In the genomic region with DNA sequence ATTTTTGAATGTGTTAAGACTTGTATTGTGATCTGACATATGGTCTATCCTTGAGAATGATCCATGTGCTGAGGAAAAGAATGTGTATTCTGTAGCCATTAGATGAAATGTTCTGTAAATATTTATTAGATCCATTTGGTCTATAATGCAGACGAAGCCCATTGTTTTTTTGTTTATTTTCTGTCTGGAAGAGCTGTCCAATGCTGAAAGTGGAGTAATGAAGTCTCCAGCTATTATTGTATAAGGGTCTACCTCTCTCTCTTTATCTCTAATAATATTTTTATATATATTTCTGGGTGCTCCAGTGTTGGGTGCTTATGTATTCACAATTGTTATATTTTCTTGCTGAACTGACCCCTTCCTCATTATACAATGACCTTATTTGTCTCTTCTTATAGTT, we compare ENCODE assay signal across 25 cellular contexts.
DNase-seq lines count a peak whose midpoint lies in the region; ATAC-seq, FAIRE-seq and TF ChIP-seq lines count a peak whose summit lies in the region.
"Had no signal": no experiment of that assay in that cellular context is flagged by ENCODE, and none has a peak within 500 bp of the region (broad histone marks: within the 10 kb centered on the region; RNA-seq: fewer than 3 reads in every experiment).

No MANE protein-coding gene starts in this region.

- no peak overlapping the region for H3K4me2 ChIP-seq in A549
- H3K4me2 ChIP-seq: BLaER1 had no signal

- no peak overlapping the region for H3K27ac ChIP-seq in A549
- H3K27ac ChIP-seq: 22Rv1, BLaER1 had no signal

- no peak for TF ChIP-seq POLR2A in A549 (IDR thresholded peaks at IDR 0.05; ENCODE audit: low read length)

- TF ChIP-seq RAD21 in A549 (conservative IDR thresholded peaks at IDR 0.05 in 1 of 2, IDR thresholded peaks at IDR 0.05 in 1 of 2) (no peak), Ishikawa (IDR thresholded peaks at IDR 0.05; ENCODE audit: low read depth) (no peak)

- DNase-seq in A549 (ENCODE audit: low read depth in 1 of 2, low spot score in 1 of 2) (no peak), NCI-H748 treated with DMSO at 0.1 percent for 48 hours (lab: John Stamatoyannopoulos, UW) (peak; percentile 50), epidermal melanocyte (ENCODE audit: insufficient read length, low spot score) (no peak), SW 1271 (lab: John Stamatoyannopoulos, UW) (no peak)
- DNase-seq in effector CD4-positive, alpha-beta T cell: no peak
- DNase-seq: ACHN; BE2C; C1 segment of cervical spinal cord; CD4-positive, alpha-beta memory T cell; CD4-positive, CD25-positive, alpha-beta regulatory T cell; CD8-positive, alpha-beta memory T cell; COR-L47; DMS 273 treated with DMSO at 0.1 percent for 48 hours; DMS153; DMS53; DMS79; DND-41; EL; GDM1 had no signal

- no peak for ATAC-seq in A549
- ATAC-seq: GM12878 had no signal

- WGBS in A549 (ENCODE audit: missing lambda C conversion rate): 14% methylated on average over 1 of the region's 1 CpG

- no peak for TF ChIP-seq CTCF in A549 (IDR thresholded peaks at IDR 0.05)

- H3K4me3 ChIP-seq in A549: no peak overlapping the region
- H3K4me3 ChIP-seq: BLaER1, GM12878 had no signal

- POLR2A ChIA-PET in A549 (lab: Yijun Ruan, JAX): no interaction called here

- no peak for TF ChIP-seq EP300 in A549 (IDR thresholded peaks at IDR 0.05)
- no peak for TF ChIP-seq EP300 in Ishikawa (IDR thresholded peaks at IDR 0.05; ENCODE audit: borderline replicate concordance)

- no peaks in the 10 kb centered on the region for H3K4me1 ChIP-seq in A549
- H3K4me1 ChIP-seq: BE2C, BLaER1 had no signal

- H3K9me3 ChIP-seq in A549: peaks cover 13% of the 10 kb centered on the region
- H3K9me3 ChIP-seq: BE2C had no signal

- CTCF ChIA-PET in A549 (lab: Yijun Ruan, JAX): no interaction called here

- FAIRE-seq in A549 (lab: Jason Lieb, UNC): no peak
- FAIRE-seq: GM12892, GM18507 had no signal

TF ChIP-seq in A549, 52 proteins besides CTCF, POLR2A, EP300 and RAD21:
- TF ChIP-seq, protein P1, sequence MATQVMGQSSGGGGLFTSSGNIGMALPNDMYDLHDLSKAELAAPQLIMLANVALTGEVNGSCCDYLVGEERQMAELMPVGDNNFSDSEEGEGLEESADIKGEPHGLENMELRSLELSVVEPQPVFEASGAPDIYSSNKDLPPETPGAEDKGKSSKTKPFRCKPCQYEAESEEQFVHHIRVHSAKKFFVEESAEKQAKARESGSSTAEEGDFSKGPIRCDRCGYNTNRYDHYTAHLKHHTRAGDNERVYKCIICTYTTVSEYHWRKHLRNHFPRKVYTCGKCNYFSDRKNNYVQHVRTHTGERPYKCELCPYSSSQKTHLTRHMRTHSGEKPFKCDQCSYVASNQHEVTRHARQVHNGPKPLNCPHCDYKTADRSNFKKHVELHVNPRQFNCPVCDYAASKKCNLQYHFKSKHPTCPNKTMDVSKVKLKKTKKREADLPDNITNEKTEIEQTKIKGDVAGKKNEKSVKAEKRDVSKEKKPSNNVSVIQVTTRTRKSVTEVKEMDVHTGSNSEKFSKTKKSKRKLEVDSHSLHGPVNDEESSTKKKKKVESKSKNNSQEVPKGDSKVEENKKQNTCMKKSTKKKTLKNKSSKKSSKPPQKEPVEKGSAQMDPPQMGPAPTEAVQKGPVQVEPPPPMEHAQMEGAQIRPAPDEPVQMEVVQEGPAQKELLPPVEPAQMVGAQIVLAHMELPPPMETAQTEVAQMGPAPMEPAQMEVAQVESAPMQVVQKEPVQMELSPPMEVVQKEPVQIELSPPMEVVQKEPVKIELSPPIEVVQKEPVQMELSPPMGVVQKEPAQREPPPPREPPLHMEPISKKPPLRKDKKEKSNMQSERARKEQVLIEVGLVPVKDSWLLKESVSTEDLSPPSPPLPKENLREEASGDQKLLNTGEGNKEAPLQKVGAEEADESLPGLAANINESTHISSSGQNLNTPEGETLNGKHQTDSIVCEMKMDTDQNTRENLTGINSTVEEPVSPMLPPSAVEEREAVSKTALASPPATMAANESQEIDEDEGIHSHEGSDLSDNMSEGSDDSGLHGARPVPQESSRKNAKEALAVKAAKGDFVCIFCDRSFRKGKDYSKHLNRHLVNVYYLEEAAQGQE (IDR thresholded peaks at IDR 0.05): peak; percentile 51; the same call in 1 of the 2 replicates
- TF ChIP-seq ZNF302 (CRISPR knock-in tag; IDR thresholded peaks at IDR 0.05): no peak
- TF ChIP-seq HOXB5 (CRISPR knock-in tag; IDR thresholded peaks at IDR 0.05): no peak
- TF ChIP-seq HOXA7 (CRISPR knock-in tag; IDR thresholded peaks at IDR 0.05): no peak

TF ChIP-seq in Ishikawa, 13 proteins besides CTCF, POLR2A, EP300 and RAD21:
- TF ChIP-seq ZBTB7A (IDR thresholded peaks at IDR 0.05; ENCODE audit: low read depth) (no peak), YY1 (IDR thresholded peaks at IDR 0.05; ENCODE audit: low read depth) (no peak), NFIC (IDR thresholded peaks at IDR 0.05) (no peak)
- TF ChIP-seq, protein P1 (IDR thresholded peaks at IDR 0.05; ENCODE audit: low read depth): peak; percentile 60
TF ChIP-seq in Ishikawa: peak in this region for 1.
